11 cellular contexts compared by ENCODE assay signal in the genomic region with DNA sequence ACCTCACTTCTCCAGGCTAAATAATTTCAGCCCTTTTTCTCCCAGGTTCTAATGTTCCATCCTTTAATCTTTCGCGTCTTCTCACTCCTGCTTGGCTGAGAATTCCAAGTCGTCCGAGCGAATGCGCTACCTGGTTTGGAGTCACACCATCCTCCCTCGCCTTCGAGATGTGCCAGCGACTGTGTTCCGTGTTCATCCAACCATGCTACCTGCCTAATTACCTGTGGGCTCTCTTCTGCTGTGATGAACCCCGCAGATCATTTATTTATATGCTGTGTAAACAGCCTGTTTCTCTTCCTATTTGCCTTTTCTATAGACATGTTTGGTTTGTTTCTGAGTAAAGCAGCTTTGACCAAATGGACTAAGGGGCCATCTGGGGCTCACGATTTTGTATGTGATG.
DNase-seq lines count a peak whose midpoint lies in the region; ATAC-seq and TF ChIP-seq lines count a peak whose summit lies in the region.
"Had no signal": no experiment of that assay in that cellular context is flagged by ENCODE, and none has a peak within 500 bp of the region (broad histone marks: within the 10 kb centered on the region; RNA-seq: fewer than 3 reads in every experiment).

No MANE protein-coding gene starts in this region.

- H3K9me3 ChIP-seq in upper lobe of right lung, result no peaks in the 10 kb centered on the region
- H3K9me3 ChIP-seq: psoas muscle, transverse colon had no signal

- H3K4me1 ChIP-seq in upper lobe of right lung, result no peaks in the 10 kb centered on the region
- H3K4me1 ChIP-seq: psoas muscle had no signal

- TF ChIP-seq CTCF in upper lobe of right lung (IDR thresholded peaks at IDR 0.05), result no peak

- DNase-seq in COLO668 (lab: John Stamatoyannopoulos, UW; ENCODE audit: unreplicated experiment), result peak; percentile 17
- DNase-seq in NCI-H2029 treated with DMSO at 0.1 percent for 48 hours (lab: John Stamatoyannopoulos, UW), result peak; percentile 55
- DNase-seq in cerebellar cortex (ENCODE audit: low spot score), result peak; percentile 16
- no peak for DNase-seq in NK-92 (lab: John Stamatoyannopoulos, UW; ENCODE audit: unreplicated experiment)
- DNase-seq in upper lobe of right lung, result no peak
- no peak for DNase-seq in NCI-H2171 (lab: John Stamatoyannopoulos, UW)
- DNase-seq: kidney, psoas muscle, transverse colon had no signal

- H3K36me3 ChIP-seq in upper lobe of right lung, result peaks cover 26% of the 10 kb centered on the region

- H3K27me3 ChIP-seq in upper lobe of right lung, result no peaks in the 10 kb centered on the region
- H3K27me3 ChIP-seq: transverse colon had no signal

- no peak overlapping the region for H3K27ac ChIP-seq in upper lobe of right lung
- H3K27ac ChIP-seq: psoas muscle had no signal

- intact Hi-C loops in upper lobe of right lung (cut with DNase I), result no loop called here

- H3K4me3 ChIP-seq in upper lobe of right lung, result no peak overlapping the region
- H3K4me3 ChIP-seq: psoas muscle, transverse colon had no signal

- ATAC-seq in GM21423 (IDR thresholded peaks at IDR 0.05; ENCODE audit: unreplicated experiment), result peak; percentile 16
- ATAC-seq in upper lobe of right lung, result no peak
- ATAC-seq in HG03439 (IDR thresholded peaks at IDR 0.05; ENCODE audit: unreplicated experiment), result no peak
- ATAC-seq: psoas muscle had no signal

Comparison
In these comparisons a context has a peak if more than half of its experiments do, and no peak if none do; other contexts are left out.
1. DNase-seq: peak in COLO668 (single experiment), NCI-H2029 treated with DMSO at 0.1 percent for 48 hours (single experiment) and cerebellar cortex (single experiment); none in NK-92 (single experiment), upper lobe of right lung (single experiment) and NCI-H2171 (single experiment).